Comparison of ENCODE assay signal across 19 cellular contexts in genomic region chr3:168570404-168571173, GRCh38.
DNase-seq lines count a peak whose midpoint lies in the region; FAIRE-seq lines count a peak whose summit lies in the region.
"Had no signal": no experiment of that assay in that cellular context is flagged by ENCODE, and none has a peak within 500 bp of the region (broad histone marks: within the 10 kb centered on the region; RNA-seq: fewer than 3 reads in every experiment).

No MANE protein-coding gene starts in this region.

- H3K23ac ChIP-seq in mesenchymal stem cell (ENCODE audit: low read length in 2 of 2) = no peak overlapping the region

- no peak overlapping the region for H3K27ac ChIP-seq in mesenchymal stem cell (ENCODE audit: low read length, poor library complexity, severe bottlenecking)
- H3K27ac ChIP-seq: BLaER1 treated with 17β-estradiol and CSF1 and Interleukin-3, amounts not matched to agents 10 nM and 100 nM; HL-60 had no signal

- H3K4me1 ChIP-seq in endocrine pancreas (ENCODE audit: control insufficient read depth, insufficient read depth, low read length) (peaks cover 11% of the 10 kb centered on the region), mesenchymal stem cell (ENCODE audit: control insufficient read depth, insufficient read depth, low read depth, low read length) (no peaks in the 10 kb centered on the region)
- H3K4me1 ChIP-seq: BLaER1 treated with 17β-estradiol and CSF1 and Interleukin-3, amounts not matched to agents 10 nM and 100 nM had no signal

- no peaks in the 10 kb centered on the region for H3K79me1 ChIP-seq in mesenchymal stem cell (replicated peaks; ENCODE audit: low read length, poor library complexity, severe bottlenecking)

- no peak overlapping the region for H3K4ac ChIP-seq in mesenchymal stem cell (ENCODE audit: low read depth in 1 of 2, low read length in 2 of 2)

- H2BK12ac ChIP-seq in mesenchymal stem cell (ENCODE audit: low read length in 2 of 2) = no peak overlapping the region

- H3K18ac ChIP-seq in mesenchymal stem cell (ENCODE audit: low read depth in 1 of 2, low read length in 2 of 2) = no peak overlapping the region

- no peaks in the 10 kb centered on the region for H3K9me3 ChIP-seq in endocrine pancreas (ENCODE audit: control insufficient read depth, low read length)
- no peaks in the 10 kb centered on the region for H3K9me3 ChIP-seq in mesenchymal stem cell (ENCODE audit: control insufficient read depth, low read length)

- no peak overlapping the region for H3K14ac ChIP-seq in mesenchymal stem cell (ENCODE audit: low read length in 2 of 2)

- H2AK5ac ChIP-seq in mesenchymal stem cell (ENCODE audit: low read length, severe bottlenecking) = no peak overlapping the region

- no peak overlapping the region for H2AFZ ChIP-seq in mesenchymal stem cell (ENCODE audit: low read depth, low read length)
- H2AFZ ChIP-seq: GM23338 had no signal

- H2BK5ac ChIP-seq in mesenchymal stem cell (ENCODE audit: low read depth, low read length, poor library complexity, severe bottlenecking) = no peak overlapping the region

- H3K36me3 ChIP-seq in endocrine pancreas (ENCODE audit: control insufficient read depth, insufficient read depth, low read length) (no peaks in the 10 kb centered on the region), mesenchymal stem cell (ENCODE audit: control insufficient read depth in 1 of 2, insufficient read depth in 2 of 2, low read depth in 1 of 2, low read length in 2 of 2) (no peaks in the 10 kb centered on the region)
- H3K36me3 ChIP-seq: BLaER1 treated with 17β-estradiol and CSF1 and Interleukin-3, amounts not matched to agents 10 nM and 100 nM had no signal

- no CpG with 5 or more reads among the region's 2 CpGs for WGBS in mesenchymal stem cell

- no peak overlapping the region for H2BK120ac ChIP-seq in mesenchymal stem cell (ENCODE audit: low read depth, low read length)

- no peak overlapping the region for H3K9ac ChIP-seq in endocrine pancreas (ENCODE audit: control insufficient read depth, insufficient read depth, low read length)
- no peak overlapping the region for H3K9ac ChIP-seq in mesenchymal stem cell (ENCODE audit: low read length)
- H3K9ac ChIP-seq: BLaER1 treated with 17β-estradiol and CSF1 and Interleukin-3, amounts not matched to agents 10 nM and 100 nM had no signal

- no peak overlapping the region for H4K91ac ChIP-seq in mesenchymal stem cell (ENCODE audit: low read length)

- DNase-seq in NCI-H510A treated with DMSO at 0.1 percent for 48 hours (lab: John Stamatoyannopoulos, UW) (peak; percentile 29), NCI-H510A (lab: John Stamatoyannopoulos, UW) (no peak), NCI-H69 (lab: John Stamatoyannopoulos, UW) (peak; percentile 16), mesenchymal stem cell (peak; percentile 6), NCI-H748 treated with DMSO at 0.1 percent for 48 hours (lab: John Stamatoyannopoulos, UW) (no peak), frontal cortex (ENCODE audit: low spot score in 2 of 2) (no peak)
- DNase-seq in stimulated activated CD4-positive, alpha-beta T cell treated with anti-CD3 and anti-CD28 coated beads, Interleukin-4, amount 100 ng/mL, for 24 hours = no peak
- DNase-seq: 8988T; Calu3; CD8-positive, alpha-beta T cell; DMS 273 treated with DMSO at 0.1 percent for 48 hours; DMS79; GDM1; H7; KBM-7 had no signal

- H3K4me3 ChIP-seq in endocrine pancreas (ENCODE audit: control insufficient read depth, insufficient read depth, low read length) (peak overlapping the region; percentile 34), mesenchymal stem cell (ENCODE audit: insufficient read depth in 1 of 2, low read depth in 1 of 2, low read length in 2 of 2) (no peak overlapping the region)
- H3K4me3 ChIP-seq: BLaER1 treated with 17β-estradiol and CSF1 and Interleukin-3, amounts not matched to agents 10 nM and 100 nM; GM23338 had no signal

- H3K4me2 ChIP-seq in mesenchymal stem cell (ENCODE audit: low read length, poor library complexity, severe bottlenecking) = no peak overlapping the region
- H3K4me2 ChIP-seq: BLaER1 treated with 17β-estradiol and CSF1 and Interleukin-3, amounts not matched to agents 10 nM and 100 nM; GM23338 had no signal

- H2BK15ac ChIP-seq in mesenchymal stem cell (ENCODE audit: low read depth, poor library complexity, severe bottlenecking) = no peak overlapping the region

- FAIRE-seq in frontal cortex (lab: Jason Lieb, UNC) = no peak

- H3K27me3 ChIP-seq in endocrine pancreas (ENCODE audit: control insufficient read depth, insufficient read depth, low read length) = no peaks in the 10 kb centered on the region
- no peaks in the 10 kb centered on the region for H3K27me3 ChIP-seq in mesenchymal stem cell (ENCODE audit: control insufficient read depth in 1 of 2, insufficient read depth in 1 of 2, low read length in 2 of 2)
- H3K27me3 ChIP-seq: BLaER1 treated with 17β-estradiol and CSF1 and Interleukin-3, amounts not matched to agents 10 nM and 100 nM had no signal

- no peak overlapping the region for H4K8ac ChIP-seq in mesenchymal stem cell (ENCODE audit: low read length)

Comparison
In these comparisons a context has a peak if more than half of its experiments do, and no peak if none do; other contexts are left out.
1. DNase-seq: peak in NCI-H510A treated with DMSO at 0.1 percent for 48 hours (single experiment), NCI-H69 (single experiment) and mesenchymal stem cell (single experiment); none in NCI-H510A (single experiment), NCI-H748 treated with DMSO at 0.1 percent for 48 hours (single experiment), frontal cortex (0 of 2) and stimulated activated CD4-positive, alpha-beta T cell treated with anti-CD3 and anti-CD28 coated beads, Interleukin-4, amount 100 ng/mL, for 24 hours (single experiment).